In the genomic region with DNA sequence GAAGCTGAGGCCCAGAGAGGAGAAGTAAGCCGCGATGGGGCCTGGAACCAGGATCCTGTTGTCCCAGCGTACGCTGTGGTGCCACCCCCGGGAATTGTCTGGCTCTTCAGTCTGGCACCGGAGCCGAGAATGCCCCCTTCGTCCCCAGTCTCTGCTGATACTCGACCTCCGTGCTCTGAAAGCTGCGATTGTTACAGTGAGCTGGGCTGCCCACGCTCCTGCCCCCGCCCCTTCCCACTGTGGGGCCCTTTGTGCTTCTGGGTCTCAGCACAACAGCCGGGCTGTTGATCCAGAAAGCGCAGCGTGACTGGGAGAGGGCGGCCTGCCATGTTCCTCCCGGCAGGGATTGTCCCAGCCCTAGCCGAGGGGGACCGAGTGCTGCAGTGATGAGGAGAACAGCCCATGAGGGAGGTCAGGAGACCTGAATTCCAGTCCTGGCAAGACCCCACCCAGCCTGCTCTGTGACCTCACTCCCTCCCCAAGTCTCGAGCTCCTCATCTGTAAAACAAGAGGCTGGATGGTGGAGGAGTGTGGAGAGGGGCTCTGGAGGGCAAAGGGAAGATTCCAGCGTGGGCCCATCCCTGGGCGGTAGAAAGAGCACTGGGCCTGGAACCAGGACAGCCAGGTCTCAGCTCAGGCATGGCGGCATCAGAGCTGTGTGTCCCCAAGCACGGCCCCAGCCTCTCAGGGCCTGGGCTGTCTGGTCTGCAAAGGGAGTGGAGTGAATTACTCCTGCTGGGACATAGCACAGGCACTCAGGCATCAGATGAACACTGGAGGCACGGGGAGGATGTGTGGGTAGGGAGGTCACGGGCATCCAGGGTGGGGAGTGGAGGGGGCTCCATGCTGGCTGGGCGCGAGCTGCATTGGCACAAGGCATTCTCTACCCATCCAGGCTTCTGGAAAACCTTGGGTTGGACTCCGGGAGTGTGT, we compare ENCODE assay signal across 18 cellular contexts. TPM values are rescaled to one million over a fixed set of nuclear protein-coding genes. Genes with fewer than 3 reads are reported as not detected.
A peak's percentile ranks its signal among the peaks of the same experiment; 100 is the strongest.
DNase-seq lines count a peak whose midpoint lies in the region; ATAC-seq and TF ChIP-seq lines count a peak whose summit lies in the region.
"Had no signal": no experiment of that assay in that cellular context is flagged by ENCODE, and none has a peak within 500 bp of the region (broad histone marks: within the 10 kb centered on the region; RNA-seq: fewer than 3 reads in every experiment).

No MANE protein-coding gene starts in this region.

- H3K56ac ChIP-seq in IMR-90 (ENCODE audit: extremely low read depth, insufficient read depth, low read length), result no peak overlapping the region

- H3K27ac ChIP-seq in IMR-90 (ENCODE audit: insufficient read depth, low read length) (no peak overlapping the region), esophagus (ENCODE audit: low read depth in 2 of 2, low read length in 1 of 2) (peak overlapping the region; percentile 0 to 17), muscle layer of colon (ENCODE audit: low read depth, low read length) (peak overlapping the region; percentile 73), stomach (peak overlapping the region in 3 of 5 donors; percentile 4 to 76 (median 73))

- H3K36me3 ChIP-seq in IMR-90 (ENCODE audit: control insufficient read depth, insufficient read depth, low read length) (no peaks in the 10 kb centered on the region), esophagus (ENCODE audit: control insufficient read depth in 2 of 2, insufficient read depth in 2 of 2, low read length in 1 of 2) (peaks cover 0 to 10% of the 10 kb centered on the region in 2 donors), muscle layer of colon (ENCODE audit: insufficient read depth, low read length) (peaks cover 8% of the 10 kb centered on the region), stomach (peaks cover 0 to 68% (median 40%) of the 10 kb centered on the region in 4 donors)

- no peak overlapping the region for H3K4ac ChIP-seq in IMR-90 (ENCODE audit: low read depth, low read length)

- peaks cover 34% of the 10 kb centered on the region for H3K4me1 Mint-ChIP-seq in stimulated activated effector memory CD8-positive, alpha-beta T cell treated with anti-CD3 and anti-CD28 coated beads, Interleukin-12 subunit alpha, Interleukin-12 subunit beta, amount 100 ng/mL, for 72 hours
- H3K4me1 Mint-ChIP-seq: immature natural killer cell had no signal

- H3K4me2 ChIP-seq in IMR-90 (ENCODE audit: low read depth, low read length), result no peak overlapping the region

- H3K9ac ChIP-seq in IMR-90 (ENCODE audit: low read depth, low read length) (no peak overlapping the region), muscle layer of colon (ENCODE audit: low read length) (peak overlapping the region; percentile 28)

- POLR2A ChIA-PET in IMR-90 (lab: Charles Lee; ENCODE audit: unreplicated experiment), result no interaction called here

- no peaks in the 10 kb centered on the region for H4K20me1 ChIP-seq in IMR-90 (ENCODE audit: insufficient read depth, low read length)

- in situ Hi-C loops in IMR-90 (cut with MboI; ENCODE audit: low sequenced_read_pairs), result no loop called here

- DNase-seq in IMR-90 (no peak), stomach (no peak), Kasumi-1 (lab: John Stamatoyannopoulos, UW) (no peak), MV-4-11 (lab: John Stamatoyannopoulos, UW) (no peak)
- no peak for DNase-seq in stimulated activated effector memory CD8-positive, alpha-beta T cell treated with anti-CD3 and anti-CD28 coated beads, Interleukin-12 subunit alpha, Interleukin-12 subunit beta, amount 100 ng/mL, for 72 hours (ENCODE audit: low spot score in 2 of 2)
- DNase-seq: activated CD4-positive, alpha-beta T cell treated with anti-CD3 and anti-CD28 coated beads, Interleukin-2, amount 50 U/mL, for 1 hour; activated gamma-delta T cell; EL; GOT3; immature natural killer cell; MM.1S; naive thymus-derived CD8-positive, alpha-beta T cell; NCI-H446; PC-3; T-helper 2 cell had no signal

- no peak overlapping the region for H2BK20ac ChIP-seq in IMR-90 (ENCODE audit: low read depth, low read length)

- H3K4me3 Mint-ChIP-seq in stimulated activated effector memory CD8-positive, alpha-beta T cell treated with anti-CD3 and anti-CD28 coated beads, Interleukin-12 subunit alpha, Interleukin-12 subunit beta, amount 100 ng/mL, for 72 hours, result no peak overlapping the region
- H3K4me3 Mint-ChIP-seq: immature natural killer cell; naive thymus-derived CD8-positive, alpha-beta T cell had no signal

- H3K9me3 Mint-ChIP-seq in stimulated activated effector memory CD8-positive, alpha-beta T cell treated with anti-CD3 and anti-CD28 coated beads, Interleukin-12 subunit alpha, Interleukin-12 subunit beta, amount 100 ng/mL, for 72 hours, result no peaks in the 10 kb centered on the region

- intact Hi-C loops in IMR-90 (cut with micrococcal nuclease), result no loop called here
- intact Hi-C loops in stomach (cut with DNase I; ENCODE audit: low total_unique reads), result no loop called here

- WGBS in IMR-90 (ENCODE audit: extremely low coverage in 2 of 2, insufficient read length in 1 of 2), 2 experiments, result 59% methylated on average over 9 of the region's 30 CpGs; no CpG with 5 or more reads in 1 of the 2 experiments
- WGBS in esophagus, 2 donors, result 83 to 85% methylated on average over 30 of the region's 30 CpGs
- WGBS in stomach, 5 donors, result 72 to 85% (median 81%) methylated on average over 28 to 30 of the region's 30 CpGs

- H3K36me3 Mint-ChIP-seq in stimulated activated effector memory CD8-positive, alpha-beta T cell treated with anti-CD3 and anti-CD28 coated beads, Interleukin-12 subunit alpha, Interleukin-12 subunit beta, amount 100 ng/mL, for 72 hours, result no peaks in the 10 kb centered on the region
- H3K36me3 Mint-ChIP-seq: immature natural killer cell; naive thymus-derived CD8-positive, alpha-beta T cell had no signal

- H3K27me3 ChIP-seq in IMR-90 (ENCODE audit: control insufficient read depth, insufficient read depth, low read length) (peaks cover 57% of the 10 kb centered on the region), esophagus (ENCODE audit: control insufficient read depth in 1 of 2, insufficient read depth in 2 of 2, low read length in 2 of 2) (no peaks in the 10 kb centered on the region), muscle layer of colon (ENCODE audit: control insufficient read depth in 1 of 2, insufficient read depth in 2 of 2, low read length in 2 of 2) (no peaks in the 10 kb centered on the region), stomach (no peaks in the 10 kb centered on the region)

- no peak overlapping the region for H3K27ac Mint-ChIP-seq in stimulated activated effector memory CD8-positive, alpha-beta T cell treated with anti-CD3 and anti-CD28 coated beads, Interleukin-12 subunit alpha, Interleukin-12 subunit beta, amount 100 ng/mL, for 72 hours
- H3K27ac Mint-ChIP-seq: immature natural killer cell; naive thymus-derived CD8-positive, alpha-beta T cell had no signal

- no peak for TF ChIP-seq EP300 in stomach (IDR thresholded peaks at IDR 0.05)

- no peak overlapping the region for H2BK15ac ChIP-seq in IMR-90 (ENCODE audit: low read depth, low read length)

- H4K8ac ChIP-seq in IMR-90 (ENCODE audit: low read depth in 2 of 2, low read length in 2 of 2), result no peak overlapping the region

- TF ChIP-seq RAD21 in IMR-90 (IDR thresholded peaks at IDR 0.05; ENCODE audit: low read length), result no peak

- H3K9me1 ChIP-seq in IMR-90 (ENCODE audit: insufficient read depth, low read length), result no peaks in the 10 kb centered on the region

- dilution Hi-C loops in IMR-90 (cut with HindIII; ENCODE audit: low sequenced_read_pairs, unreplicated experiment), result no loop called here

- no peak overlapping the region for H2BK120ac ChIP-seq in IMR-90 (ENCODE audit: low read depth, low read length)

- H2AFZ ChIP-seq in IMR-90 (replicated peaks; ENCODE audit: low read length, poor library complexity), result peak overlapping the region; percentile 43

- H4K91ac ChIP-seq in IMR-90 (ENCODE audit: insufficient read depth, low read depth, low read length), result no peak overlapping the region

- no TSS peak for BruUV-seq in IMR-90 (replicated peaks; lab: Mats Ljungman, UMichigan)

- H3K79me1 ChIP-seq in IMR-90 (ENCODE audit: low read depth in 1 of 2, low read length in 2 of 2), result no peaks in the 10 kb centered on the region

- TF ChIP-seq POLR2A in IMR-90 (IDR thresholded peaks at IDR 0.05; ENCODE audit: low read depth, low read length) (no peak), stomach (IDR thresholded peaks at IDR 0.05) (no peak)

- H2BK5ac ChIP-seq in IMR-90 (ENCODE audit: low read depth, low read length, poor library complexity, severe bottlenecking), result no peak overlapping the region

- H3K4me1 ChIP-seq in IMR-90 (ENCODE audit: control insufficient read depth, insufficient read depth, low read length) (no peaks in the 10 kb centered on the region), esophagus (ENCODE audit: control insufficient read depth in 2 of 2, insufficient read depth in 2 of 2, low read length in 1 of 2) (peaks cover 0 to 9% of the 10 kb centered on the region in 2 donors), muscle layer of colon (ENCODE audit: insufficient read depth, low read length) (peaks cover 85% of the 10 kb centered on the region), stomach (peaks cover 21 to 87% (median 56%) of the 10 kb centered on the region in 4 donors)

- ATAC-seq in IMR-90 (ENCODE audit: low read depth), result no peak
- no peak for ATAC-seq in stimulated activated effector memory CD8-positive, alpha-beta T cell treated with anti-CD3 and anti-CD28 coated beads, Interleukin-12 subunit alpha, Interleukin-12 subunit beta, amount 100 ng/mL, for 72 hours
- ATAC-seq in HG02840 (IDR thresholded peaks at IDR 0.05; ENCODE audit: low FRiP score, unreplicated experiment), result no peak
- ATAC-seq: naive thymus-derived CD8-positive, alpha-beta T cell; PC-3 had no signal

- H3K9me3 ChIP-seq in IMR-90 (ENCODE audit: control insufficient read depth, insufficient read depth, low read length) (peaks cover 2% of the 10 kb centered on the region), esophagus (ENCODE audit: control insufficient read depth in 2 of 2, insufficient read depth in 1 of 2, low read depth in 1 of 2, low read length in 1 of 2) (no peaks in the 10 kb centered on the region), muscle layer of colon (ENCODE audit: low read length) (no peaks in the 10 kb centered on the region), stomach (no peaks in the 10 kb centered on the region)

- H3K18ac ChIP-seq in IMR-90 (ENCODE audit: low read depth, low read length), result no peak overlapping the region

- no peak for TF ChIP-seq CTCF in IMR-90 (conservative IDR thresholded peaks at IDR 0.05; ENCODE audit: low read depth, low read length)
- no peak for TF ChIP-seq CTCF in stomach (IDR thresholded peaks at IDR 0.05)

- no peak overlapping the region for H3K4me3 ChIP-seq in IMR-90 (ENCODE audit: insufficient read depth, low read depth, low read length)
- no peak overlapping the region for H3K4me3 ChIP-seq in esophagus (ENCODE audit: low read depth in 1 of 2, low read length in 2 of 2)
- H3K4me3 ChIP-seq in muscle layer of colon (ENCODE audit: low read depth in 1 of 2, low read length in 2 of 2), result no peak overlapping the region
- H3K4me3 ChIP-seq in stomach, result no peak overlapping the region

- H2AK9ac ChIP-seq in IMR-90 (replicated peaks; ENCODE audit: low read depth, low read length, poor library complexity), result no peak overlapping the region

- no peak overlapping the region for H2AK5ac ChIP-seq in IMR-90 (ENCODE audit: low read depth, low read length)

- CTCF ChIA-PET in IMR-90 (lab: Yijun Ruan, JAX), result no interaction called here

- no peak overlapping the region for H3K23ac ChIP-seq in IMR-90 (ENCODE audit: low read depth, low read length)

- H3K14ac ChIP-seq in IMR-90 (replicated peaks; ENCODE audit: low read depth, low read length), result no peak overlapping the region

- H4K5ac ChIP-seq in IMR-90 (ENCODE audit: low read depth, low read length), result no peak overlapping the region

RNA-seq across cellular contexts. Expression of gene TSPAN15, which starts 43.6 kb away (rescaled TPM):
- total RNA-seq in IMR-90 (2012; rRNA removed) (not detected in 2 replicates), stomach (100 to 1,000 TPM in 1 of 5 donors, 10 to 100 TPM in 4; 23.5 to 153 (median 97.4) TPM)
- polyA plus RNA-seq in IMR-90 (2012; rRNA removed) (0.07 and 0.48 TPM in 2 replicates), esophagus (10 to 100 TPM in 1 of 2 donors, 1 to 10 TPM in 1; 8.0 to 23.8 TPM), stomach (10 to 100 TPM; 35.4 to 67.8 (median 55.8) TPM)
- polyA plus RNA-seq in IMR-90 (2012; cell fraction: cytosol; rRNA removed), result 0.13 TPM in 1 of 2 replicates, not detected in the other
- polyA plus RNA-seq in IMR-90 (2012; cell fraction: nucleus; rRNA removed; ENCODE audit: low replicate concordance), result 0.08 and 0.19 TPM in 2 replicates

Comparison
In these comparisons a context has a peak if more than half of its experiments do, and no peak if none do; other contexts are left out.
1. RNA of gene TSPAN15, which starts 43.6 kb away (polyA plus RNA-seq): 35.4 to 67.8 TPM in stomach and 8.0 to 23.8 TPM in esophagus; 0.07 to 0.48 TPM in IMR-90; every median in the first group is over 4 times any median in the second.